19 cellular contexts compared by ENCODE assay signal in the genomic region with DNA sequence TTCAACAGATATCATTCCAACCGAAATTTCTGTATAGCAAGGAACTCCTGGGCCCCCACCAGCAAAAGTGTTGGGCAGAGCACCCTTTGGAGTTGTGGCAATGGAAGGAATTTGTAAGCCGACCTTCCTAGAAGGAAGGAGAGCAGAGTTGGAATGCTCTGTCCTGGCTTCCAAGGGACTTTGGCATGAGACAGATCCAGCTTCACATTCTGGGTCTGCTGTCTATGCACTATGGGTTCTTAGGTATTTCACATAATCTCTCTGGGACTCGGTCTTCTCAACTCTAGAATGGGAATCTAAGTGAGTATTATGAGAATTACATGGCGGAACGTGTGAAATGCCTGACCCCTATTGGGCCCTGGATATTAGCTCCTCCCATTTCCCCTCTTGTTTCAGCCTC.
DNase-seq lines count a peak whose midpoint lies in the region; ATAC-seq, FAIRE-seq and TF ChIP-seq lines count a peak whose summit lies in the region.
"Had no signal": no experiment of that assay in that cellular context is flagged by ENCODE, and none has a peak within 500 bp of the region (broad histone marks: within the 10 kb centered on the region; RNA-seq: fewer than 3 reads in every experiment).

No MANE protein-coding gene starts in this region.

- no peak for TF ChIP-seq CTCF in cardiac muscle cell (IDR thresholded peaks at IDR 0.05; ENCODE audit: low read depth, low read length)
- no peak for TF ChIP-seq CTCF in endodermal cell (conservative IDR thresholded peaks at IDR 0.05)
- no peak for TF ChIP-seq CTCF in neural cell (IDR thresholded peaks at IDR 0.05; ENCODE audit: poor library complexity, severe bottlenecking)
- TF ChIP-seq CTCF in type B pancreatic cell (conservative IDR thresholded peaks at IDR 0.05), result no peak
- TF ChIP-seq CTCF in CD4-positive, alpha-beta T cell (IDR thresholded peaks at IDR 0.05), result no peak

- peaks cover 55% of the 10 kb centered on the region for H3K4me1 ChIP-seq in cardiac muscle cell (ENCODE audit: low read depth)
- H3K4me1 ChIP-seq in endodermal cell (ENCODE audit: control insufficient read depth, insufficient read depth, low read length), result peaks cover 3% of the 10 kb centered on the region

- H3K27me3 ChIP-seq in cardiac muscle cell (no peaks in the 10 kb centered on the region), endodermal cell (ENCODE audit: control insufficient read depth, insufficient read depth, low read length, poor library complexity, severe bottlenecking) (no peaks in the 10 kb centered on the region), neural cell (ENCODE audit: insufficient read depth, low read depth, low read length) (no peaks in the 10 kb centered on the region)
- peaks cover 10% of the 10 kb centered on the region for H3K27me3 ChIP-seq in CD4-positive, alpha-beta T cell (ENCODE audit: control insufficient read depth, insufficient read depth, low read length)

- H3K4me2 ChIP-seq in neural cell (ENCODE audit: low read length), result peak overlapping the region; percentile 97
- H3K4me2 ChIP-seq: A549 had no signal

- H3K9me3 ChIP-seq in cardiac muscle cell (ENCODE audit: low read depth) (no peaks in the 10 kb centered on the region), endodermal cell (ENCODE audit: control insufficient read depth, low read length) (no peaks in the 10 kb centered on the region), neural cell (ENCODE audit: low read length) (no peaks in the 10 kb centered on the region)
- H3K9me3 ChIP-seq in CD4-positive, alpha-beta T cell (ENCODE audit: control insufficient read depth, low read length), result no peaks in the 10 kb centered on the region

- peaks cover 24% of the 10 kb centered on the region for H3F3A ChIP-seq in neural cell (ENCODE audit: insufficient read depth, low read length, poor library complexity, severe bottlenecking)

- H3K27me3 Mint-ChIP-seq in endodermal cell (ENCODE audit: insufficient read depth) (peaks cover 4% of the 10 kb centered on the region), type B pancreatic cell (no peaks in the 10 kb centered on the region)
- H3K27me3 Mint-ChIP-seq in CD4-positive, alpha-beta T cell, result peaks cover 40% of the 10 kb centered on the region

- H2AFZ ChIP-seq in neural cell (ENCODE audit: low read depth, low read length), result no peak overlapping the region

- peak overlapping the region; percentile 77 for H3K27ac ChIP-seq in cardiac muscle cell
- no peak overlapping the region for H3K27ac ChIP-seq in endodermal cell (ENCODE audit: low read depth, low read length)
- H3K27ac ChIP-seq in neural cell (ENCODE audit: low read length), result peak overlapping the region; percentile 99
- H3K27ac ChIP-seq in CD4-positive, alpha-beta T cell (ENCODE audit: low read depth, low read length), result no peak overlapping the region
- H3K27ac ChIP-seq: 22Rv1, A549, C4-2B had no signal

- H3K9ac ChIP-seq in endodermal cell (ENCODE audit: extremely low read depth, low read length, poor library complexity, severe bottlenecking) (no peak overlapping the region), neural cell (ENCODE audit: low read length) (peak overlapping the region; percentile 86)

- no peaks in the 10 kb centered on the region for H3K36me3 ChIP-seq in cardiac muscle cell
- H3K36me3 ChIP-seq in endodermal cell (ENCODE audit: control insufficient read depth, insufficient read depth, low read length), result no peaks in the 10 kb centered on the region
- H3K36me3 ChIP-seq in neural cell (ENCODE audit: insufficient read depth, low read length), result no peaks in the 10 kb centered on the region

- TF ChIP-seq RAD21 in neural cell (conservative IDR thresholded peaks at IDR 0.05), result no peak

- no peaks in the 10 kb centered on the region for H4K20me1 ChIP-seq in neural cell (ENCODE audit: insufficient read depth)

- H3K27ac Mint-ChIP-seq in endodermal cell, result no peak overlapping the region
- no peak overlapping the region for H3K27ac Mint-ChIP-seq in type B pancreatic cell
- H3K27ac Mint-ChIP-seq in CD4-positive, alpha-beta T cell, result no peak overlapping the region

- H3K4me3 ChIP-seq in cardiac muscle cell (no peak overlapping the region), endodermal cell (ENCODE audit: low read length) (no peak overlapping the region), neural cell (ENCODE audit: low read length) (peak overlapping the region; percentile 60)
- H3K4me3 ChIP-seq: A549 had no signal

- WGBS in endodermal cell (ENCODE audit: insufficient coverage in 1 of 2, insufficient read length in 1 of 2), 2 experiments, result 92 to 93% methylated on average over 5 of the region's 5 CpGs

- no peak for ATAC-seq in left cardiac atrium
- no peak for ATAC-seq in CD4-positive, alpha-beta T cell (ENCODE audit: poor library complexity)

- H3K9me3 Mint-ChIP-seq in endodermal cell (no peaks in the 10 kb centered on the region), type B pancreatic cell (no peaks in the 10 kb centered on the region)
- H3K9me3 Mint-ChIP-seq in CD4-positive, alpha-beta T cell, result no peaks in the 10 kb centered on the region

- H3K4me3 Mint-ChIP-seq in endodermal cell (no peak overlapping the region), type B pancreatic cell (no peak overlapping the region)
- no peak overlapping the region for H3K4me3 Mint-ChIP-seq in CD4-positive, alpha-beta T cell
- H3K4me3 Mint-ChIP-seq: CD4-positive, alpha-beta memory T cell had no signal

- intact Hi-C loops in left cardiac atrium (cut with DNase I), result no loop called here
- intact Hi-C loops in CD4-positive, alpha-beta T cell (cut with DNase I, micrococcal nuclease), result no loop called here

- CTCF ChIA-PET in CD4-positive, alpha-beta T cell (lab: Charles Lee), result interaction anchor here (0.6 kb wide), 1 partner anchor 148 kb away, joined by 3 read pairs; no protein-coding TSS in a partner anchor

- TF ChIP-seq EP300 in neural cell (conservative IDR thresholded peaks at IDR 0.05; ENCODE audit: poor library complexity, severe bottlenecking), result no peak

- H3K4me1 Mint-ChIP-seq in endodermal cell (peaks cover 8% of the 10 kb centered on the region), type B pancreatic cell (ENCODE audit: unreplicated experiment) (peaks cover 43% of the 10 kb centered on the region)
- no peaks in the 10 kb centered on the region for H3K4me1 Mint-ChIP-seq in CD4-positive, alpha-beta T cell (ENCODE audit: low read depth)

- H3K9me2 ChIP-seq in neural cell (ENCODE audit: insufficient read depth, low read length), result no peaks in the 10 kb centered on the region

- FAIRE-seq in frontal cortex (lab: Jason Lieb, UNC), result no peak
- FAIRE-seq: A549, GM12891, GM19239 had no signal

- no peaks in the 10 kb centered on the region for H3K79me2 ChIP-seq in neural cell (replicated peaks; ENCODE audit: insufficient read depth, low read length)

- DNase-seq in cardiac muscle cell (ENCODE audit: low read depth in 1 of 2, low spot score in 1 of 2), result no peak
- no peak for DNase-seq in left cardiac atrium
- DNase-seq in endodermal cell, result peak; percentile 32
- DNase-seq in type B pancreatic cell (ENCODE audit: extremely low spot score, unreplicated experiment), result no peak
- no peak for DNase-seq in CD4-positive, alpha-beta T cell
- no peak for DNase-seq in frontal cortex (ENCODE audit: low spot score in 2 of 2)
- no peak for DNase-seq in NCI-H510A treated with DMSO at 0.1 percent for 48 hours (lab: John Stamatoyannopoulos, UW)
- DNase-seq: AML-193; Calu3; CD4-positive, alpha-beta memory T cell; DMS79 treated with DMSO at 0.1 percent for 48 hours; EL; HCEC 1CT had no signal

- POLR2A ChIA-PET in CD4-positive, alpha-beta T cell (lab: Charles Lee), result no interaction called here

- H3K36me3 Mint-ChIP-seq in endodermal cell (ENCODE audit: low read depth) (no peaks in the 10 kb centered on the region), type B pancreatic cell (no peaks in the 10 kb centered on the region)
- no peaks in the 10 kb centered on the region for H3K36me3 Mint-ChIP-seq in CD4-positive, alpha-beta T cell (ENCODE audit: low read depth)
- H3K36me3 Mint-ChIP-seq: CD4-positive, alpha-beta memory T cell had no signal

TF ChIP-seq in neural cell, 6 proteins besides CTCF, POLR2A, EP300 and RAD21:
- no peak for TF ChIP-seq SMC3 (conservative IDR thresholded peaks at IDR 0.05; ENCODE audit: poor library complexity)
- no peak for TF ChIP-seq MXI1 (conservative IDR thresholded peaks at IDR 0.05; ENCODE audit: poor library complexity, severe bottlenecking)
- TF ChIP-seq TAF1 (IDR thresholded peaks at IDR 0.05; ENCODE audit: low read depth), result no peak
- TF ChIP-seq EZH2 (IDR thresholded peaks at IDR 0.05; ENCODE audit: borderline replicate concordance, insufficient read depth, low read length, poor library complexity, severe bottlenecking), result no peak
- no peak for TF ChIP-seq POLR2AphosphoS5 (IDR thresholded peaks at IDR 0.05)
- TF ChIP-seq, protein P1, sequence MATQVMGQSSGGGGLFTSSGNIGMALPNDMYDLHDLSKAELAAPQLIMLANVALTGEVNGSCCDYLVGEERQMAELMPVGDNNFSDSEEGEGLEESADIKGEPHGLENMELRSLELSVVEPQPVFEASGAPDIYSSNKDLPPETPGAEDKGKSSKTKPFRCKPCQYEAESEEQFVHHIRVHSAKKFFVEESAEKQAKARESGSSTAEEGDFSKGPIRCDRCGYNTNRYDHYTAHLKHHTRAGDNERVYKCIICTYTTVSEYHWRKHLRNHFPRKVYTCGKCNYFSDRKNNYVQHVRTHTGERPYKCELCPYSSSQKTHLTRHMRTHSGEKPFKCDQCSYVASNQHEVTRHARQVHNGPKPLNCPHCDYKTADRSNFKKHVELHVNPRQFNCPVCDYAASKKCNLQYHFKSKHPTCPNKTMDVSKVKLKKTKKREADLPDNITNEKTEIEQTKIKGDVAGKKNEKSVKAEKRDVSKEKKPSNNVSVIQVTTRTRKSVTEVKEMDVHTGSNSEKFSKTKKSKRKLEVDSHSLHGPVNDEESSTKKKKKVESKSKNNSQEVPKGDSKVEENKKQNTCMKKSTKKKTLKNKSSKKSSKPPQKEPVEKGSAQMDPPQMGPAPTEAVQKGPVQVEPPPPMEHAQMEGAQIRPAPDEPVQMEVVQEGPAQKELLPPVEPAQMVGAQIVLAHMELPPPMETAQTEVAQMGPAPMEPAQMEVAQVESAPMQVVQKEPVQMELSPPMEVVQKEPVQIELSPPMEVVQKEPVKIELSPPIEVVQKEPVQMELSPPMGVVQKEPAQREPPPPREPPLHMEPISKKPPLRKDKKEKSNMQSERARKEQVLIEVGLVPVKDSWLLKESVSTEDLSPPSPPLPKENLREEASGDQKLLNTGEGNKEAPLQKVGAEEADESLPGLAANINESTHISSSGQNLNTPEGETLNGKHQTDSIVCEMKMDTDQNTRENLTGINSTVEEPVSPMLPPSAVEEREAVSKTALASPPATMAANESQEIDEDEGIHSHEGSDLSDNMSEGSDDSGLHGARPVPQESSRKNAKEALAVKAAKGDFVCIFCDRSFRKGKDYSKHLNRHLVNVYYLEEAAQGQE (IDR thresholded peaks at IDR 0.05; ENCODE audit: borderline replicate concordance), result no peak

Comparison
In these comparisons a context has a peak if more than half of its experiments do, and no peak if none do; other contexts are left out.
1. H3K27ac ChIP-seq: peak in cardiac muscle cell (single experiment) and neural cell (single experiment); none in endodermal cell (single experiment) and CD4-positive, alpha-beta T cell (single experiment).